ENCODE assay signal across 2 cellular contexts in the genomic region with DNA sequence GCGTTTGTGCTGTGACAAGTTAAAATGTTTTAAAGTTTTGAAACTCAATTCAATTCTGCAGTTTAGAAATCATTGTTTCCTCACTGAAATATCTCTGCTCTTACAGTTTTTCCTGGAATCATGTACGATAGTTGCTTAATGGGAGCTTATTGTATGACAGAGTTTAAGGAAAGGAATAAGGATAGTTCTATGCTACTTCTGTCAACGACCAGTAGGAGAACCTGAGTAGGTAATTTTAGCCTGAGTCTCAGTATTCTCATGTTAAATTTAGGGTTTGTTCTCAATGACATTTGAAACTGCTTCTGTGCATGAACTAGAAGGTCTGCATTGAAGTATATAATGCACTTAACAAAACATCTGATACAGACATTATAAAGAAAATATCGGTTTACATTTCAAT.
TF ChIP-seq lines count a peak whose summit lies in the region.

No MANE protein-coding gene starts in this region.

TF ChIP-seq in GM23338, 12 proteins besides CTCF, POLR2A, EP300 and RAD21 (continued from another document):
- TF ChIP-seq, protein P1, sequence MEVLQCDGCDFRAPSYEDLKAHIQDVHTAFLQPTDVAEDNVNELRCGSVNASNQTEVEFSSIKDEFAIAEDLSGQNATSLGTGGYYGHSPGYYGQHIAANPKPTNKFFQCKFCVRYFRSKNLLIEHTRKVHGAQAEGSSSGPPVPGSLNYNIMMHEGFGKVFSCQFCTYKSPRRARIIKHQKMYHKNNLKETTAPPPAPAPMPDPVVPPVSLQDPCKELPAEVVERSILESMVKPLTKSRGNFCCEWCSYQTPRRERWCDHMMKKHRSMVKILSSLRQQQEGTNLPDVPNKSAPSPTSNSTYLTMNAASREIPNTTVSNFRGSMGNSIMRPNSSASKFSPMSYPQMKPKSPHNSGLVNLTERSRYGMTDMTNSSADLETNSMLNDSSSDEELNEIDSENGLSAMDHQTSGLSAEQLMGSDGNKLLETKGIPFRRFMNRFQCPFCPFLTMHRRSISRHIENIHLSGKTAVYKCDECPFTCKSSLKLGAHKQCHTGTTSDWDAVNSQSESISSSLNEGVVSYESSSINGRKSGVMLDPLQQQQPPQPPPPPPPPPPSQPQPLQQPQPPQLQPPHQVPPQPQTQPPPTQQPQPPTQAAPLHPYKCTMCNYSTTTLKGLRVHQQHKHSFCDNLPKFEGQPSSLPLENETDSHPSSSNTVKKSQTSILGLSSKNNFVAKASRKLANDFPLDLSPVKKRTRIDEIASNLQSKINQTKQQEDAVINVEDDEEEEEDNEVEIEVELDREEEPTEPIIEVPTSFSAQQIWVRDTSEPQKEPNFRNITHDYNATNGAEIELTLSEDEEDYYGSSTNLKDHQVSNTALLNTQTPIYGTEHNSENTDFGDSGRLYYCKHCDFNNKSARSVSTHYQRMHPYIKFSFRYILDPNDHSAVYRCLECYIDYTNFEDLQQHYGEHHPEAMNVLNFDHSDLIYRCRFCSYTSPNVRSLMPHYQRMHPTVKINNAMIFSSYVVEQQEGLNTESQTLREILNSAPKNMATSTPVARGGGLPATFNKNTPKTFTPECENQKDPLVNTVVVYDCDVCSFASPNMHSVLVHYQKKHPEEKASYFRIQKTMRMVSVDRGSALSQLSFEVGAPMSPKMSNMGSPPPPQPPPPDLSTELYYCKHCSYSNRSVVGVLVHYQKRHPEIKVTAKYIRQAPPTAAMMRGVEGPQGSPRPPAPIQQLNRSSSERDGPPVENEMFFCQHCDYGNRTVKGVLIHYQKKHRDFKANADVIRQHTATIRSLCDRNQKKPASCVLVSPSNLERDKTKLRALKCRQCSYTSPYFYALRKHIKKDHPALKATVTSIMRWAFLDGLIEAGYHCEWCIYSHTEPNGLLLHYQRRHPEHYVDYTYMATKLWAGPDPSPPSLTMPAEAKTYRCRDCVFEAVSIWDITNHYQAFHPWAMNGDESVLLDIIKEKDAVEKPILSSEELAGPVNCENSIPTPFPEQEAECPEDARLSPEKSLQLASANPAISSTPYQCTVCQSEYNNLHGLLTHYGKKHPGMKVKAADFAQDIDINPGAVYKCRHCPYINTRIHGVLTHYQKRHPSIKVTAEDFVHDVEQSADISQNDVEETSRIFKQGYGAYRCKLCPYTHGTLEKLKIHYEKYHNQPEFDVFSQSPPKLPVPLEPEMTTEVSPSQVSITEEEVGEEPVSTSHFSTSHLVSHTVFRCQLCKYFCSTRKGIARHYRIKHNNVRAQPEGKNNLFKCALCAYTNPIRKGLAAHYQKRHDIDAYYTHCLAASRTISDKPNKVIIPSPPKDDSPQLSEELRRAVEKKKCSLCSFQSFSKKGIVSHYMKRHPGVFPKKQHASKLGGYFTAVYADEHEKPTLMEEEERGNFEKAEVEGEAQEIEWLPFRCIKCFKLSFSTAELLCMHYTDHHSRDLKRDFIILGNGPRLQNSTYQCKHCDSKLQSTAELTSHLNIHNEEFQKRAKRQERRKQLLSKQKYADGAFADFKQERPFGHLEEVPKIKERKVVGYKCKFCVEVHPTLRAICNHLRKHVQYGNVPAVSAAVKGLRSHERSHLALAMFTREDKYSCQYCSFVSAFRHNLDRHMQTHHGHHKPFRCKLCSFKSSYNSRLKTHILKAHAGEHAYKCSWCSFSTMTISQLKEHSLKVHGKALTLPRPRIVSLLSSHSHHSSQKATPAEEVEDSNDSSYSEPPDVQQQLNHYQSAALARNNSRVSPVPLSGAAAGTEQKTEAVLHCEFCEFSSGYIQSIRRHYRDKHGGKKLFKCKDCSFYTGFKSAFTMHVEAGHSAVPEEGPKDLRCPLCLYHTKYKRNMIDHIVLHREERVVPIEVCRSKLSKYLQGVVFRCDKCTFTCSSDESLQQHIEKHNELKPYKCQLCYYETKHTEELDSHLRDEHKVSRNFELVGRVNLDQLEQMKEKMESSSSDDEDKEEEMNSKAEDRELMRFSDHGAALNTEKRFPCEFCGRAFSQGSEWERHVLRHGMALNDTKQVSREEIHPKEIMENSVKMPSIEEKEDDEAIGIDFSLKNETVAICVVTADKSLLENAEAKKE (CRISPR knock-in tag; IDR thresholded peaks at IDR 0.05): no peak
- TF ChIP-seq NANOG (IDR thresholded peaks at IDR 0.05; ENCODE audit: borderline replicate concordance) (no peak), STAT1 (IDR thresholded peaks at IDR 0.05; ENCODE audit: unreplicated experiment) (no peak), JUNB (IDR thresholded peaks at IDR 0.05; ENCODE audit: unreplicated experiment) (no peak), ZNF114 (CRISPR knock-in tag; IDR thresholded peaks at IDR 0.05) (no peak), EZH2 (IDR thresholded peaks at IDR 0.05; ENCODE audit: low read depth, unreplicated experiment) (no peak), POLR2AphosphoS5 (IDR thresholded peaks at IDR 0.05; ENCODE audit: low read depth) (no peak), EZH2phosphoT487 (IDR thresholded peaks at IDR 0.05; ENCODE audit: unreplicated experiment) (no peak), CREB1 (CRISPR knock-in tag; IDR thresholded peaks at IDR 0.05; ENCODE audit: low read depth) (no peak)
- TF ChIP-seq, protein P2, sequence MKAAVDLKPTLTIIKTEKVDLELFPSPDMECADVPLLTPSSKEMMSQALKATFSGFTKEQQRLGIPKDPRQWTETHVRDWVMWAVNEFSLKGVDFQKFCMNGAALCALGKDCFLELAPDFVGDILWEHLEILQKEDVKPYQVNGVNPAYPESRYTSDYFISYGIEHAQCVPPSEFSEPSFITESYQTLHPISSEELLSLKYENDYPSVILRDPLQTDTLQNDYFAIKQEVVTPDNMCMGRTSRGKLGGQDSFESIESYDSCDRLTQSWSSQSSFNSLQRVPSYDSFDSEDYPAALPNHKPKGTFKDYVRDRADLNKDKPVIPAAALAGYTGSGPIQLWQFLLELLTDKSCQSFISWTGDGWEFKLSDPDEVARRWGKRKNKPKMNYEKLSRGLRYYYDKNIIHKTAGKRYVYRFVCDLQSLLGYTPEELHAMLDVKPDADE (IDR thresholded peaks at IDR 0.05): no peak

TF ChIP-seq in WTC11, 78 proteins besides CTCF, POLR2A, EP300 and RAD21 (continued from another document):
- TF ChIP-seq, protein P3, sequence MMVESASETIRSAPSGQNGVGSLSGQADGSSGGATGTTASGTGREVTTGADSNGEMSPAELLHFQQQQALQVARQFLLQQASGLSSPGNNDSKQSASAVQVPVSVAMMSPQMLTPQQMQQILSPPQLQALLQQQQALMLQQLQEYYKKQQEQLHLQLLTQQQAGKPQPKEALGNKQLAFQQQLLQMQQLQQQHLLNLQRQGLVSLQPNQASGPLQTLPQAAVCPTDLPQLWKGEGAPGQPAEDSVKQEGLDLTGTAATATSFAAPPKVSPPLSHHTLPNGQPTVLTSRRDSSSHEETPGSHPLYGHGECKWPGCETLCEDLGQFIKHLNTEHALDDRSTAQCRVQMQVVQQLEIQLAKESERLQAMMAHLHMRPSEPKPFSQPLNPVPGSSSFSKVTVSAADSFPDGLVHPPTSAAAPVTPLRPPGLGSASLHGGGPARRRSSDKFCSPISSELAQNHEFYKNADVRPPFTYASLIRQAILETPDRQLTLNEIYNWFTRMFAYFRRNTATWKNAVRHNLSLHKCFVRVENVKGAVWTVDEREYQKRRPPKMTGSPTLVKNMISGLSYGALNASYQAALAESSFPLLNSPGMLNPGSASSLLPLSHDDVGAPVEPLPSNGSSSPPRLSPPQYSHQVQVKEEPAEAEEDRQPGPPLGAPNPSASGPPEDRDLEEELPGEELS (CRISPR knock-in tag; IDR thresholded peaks at IDR 0.05): no peak
- no peak for TF ChIP-seq OVOL2 (CRISPR knock-in tag; IDR thresholded peaks at IDR 0.05; ENCODE audit: borderline replicate concordance)
- no peak for TF ChIP-seq NFE2L1 (CRISPR knock-in tag; IDR thresholded peaks at IDR 0.05)
- TF ChIP-seq ZNF263 (CRISPR knock-in tag; IDR thresholded peaks at IDR 0.05; ENCODE audit: low read depth): no peak
- no peak for TF ChIP-seq GABPB1 (CRISPR knock-in tag; IDR thresholded peaks at IDR 0.05)
- TF ChIP-seq, protein P4, sequence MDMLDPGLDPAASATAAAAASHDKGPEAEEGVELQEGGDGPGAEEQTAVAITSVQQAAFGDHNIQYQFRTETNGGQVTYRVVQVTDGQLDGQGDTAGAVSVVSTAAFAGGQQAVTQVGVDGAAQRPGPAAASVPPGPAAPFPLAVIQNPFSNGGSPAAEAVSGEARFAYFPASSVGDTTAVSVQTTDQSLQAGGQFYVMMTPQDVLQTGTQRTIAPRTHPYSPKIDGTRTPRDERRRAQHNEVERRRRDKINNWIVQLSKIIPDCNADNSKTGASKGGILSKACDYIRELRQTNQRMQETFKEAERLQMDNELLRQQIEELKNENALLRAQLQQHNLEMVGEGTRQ (CRISPR knock-in tag; IDR thresholded peaks at IDR 0.05): no peak
- TF ChIP-seq MYBL2 (CRISPR knock-in tag; IDR thresholded peaks at IDR 0.05): no peak
